Comparison of ENCODE assay signal across 8 cellular contexts in the genomic region with DNA sequence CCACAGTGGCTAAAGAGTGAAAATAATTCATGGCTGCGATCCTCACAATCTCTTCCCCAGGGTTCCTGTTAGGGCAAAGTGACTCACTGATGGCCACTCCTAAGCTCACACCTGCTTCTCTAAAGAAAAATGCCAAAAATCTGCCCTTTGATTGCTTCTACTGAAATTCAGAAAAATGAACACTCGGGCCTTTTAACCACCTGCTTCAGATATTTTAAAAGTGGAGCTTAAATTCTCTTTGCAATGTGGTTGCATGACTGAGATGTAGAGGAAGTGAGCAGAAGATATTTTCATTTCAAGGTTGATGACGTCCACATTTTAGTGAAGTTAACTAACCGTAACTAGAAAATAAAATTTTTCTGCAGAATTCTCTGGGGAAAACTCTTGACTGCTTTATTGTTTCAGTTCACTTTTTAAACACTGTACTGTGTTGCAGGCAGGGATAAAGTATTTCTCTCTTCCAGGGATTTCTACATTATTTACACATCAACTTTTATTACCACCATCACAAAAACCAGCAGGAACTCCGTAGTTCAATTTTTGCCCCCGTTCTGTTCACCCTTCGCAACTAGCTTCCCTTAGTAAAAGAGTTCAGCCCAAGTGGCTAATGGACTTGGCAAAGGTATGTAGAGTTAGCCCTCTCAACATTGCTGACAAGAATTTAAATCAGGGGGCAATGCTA. TPM values are rescaled to one million over a fixed set of nuclear protein-coding genes. Genes with fewer than 3 reads are reported as not detected.
DNase-seq lines count a peak whose midpoint lies in the region; ATAC-seq, FAIRE-seq and TF ChIP-seq lines count a peak whose summit lies in the region.

No MANE protein-coding gene starts in this region.

- peak overlapping the region in 3 of 4 donors; percentile 1 to 12 (median 3) for H3K4me3 ChIP-seq in Peyer's patch

- peak; percentile 78 for DNase-seq in A172 (ENCODE audit: low spot score)
- DNase-seq in Peyer's patch, result no peak
- peak; percentile 95 for DNase-seq in fibroblast of peridontal ligament (ENCODE audit: extremely low read depth)
- DNase-seq in stimulated activated effector memory CD8-positive, alpha-beta T cell treated with anti-CD3 and anti-CD28 coated beads, Interleukin-12 subunit alpha, Interleukin-12 subunit beta, amount 100 ng/mL, for 72 hours (ENCODE audit: low spot score in 2 of 2), result no peak
- no peak for DNase-seq in RCC 7860 (ENCODE audit: low spot score)
- no peak for DNase-seq in T1000 (lab: John Stamatoyannopoulos, UW)

- H3K36me3 ChIP-seq in Peyer's patch, result no peaks in the 10 kb centered on the region

- H3K9me3 Mint-ChIP-seq in stimulated activated effector memory CD8-positive, alpha-beta T cell treated with anti-CD3 and anti-CD28 coated beads, Interleukin-12 subunit alpha, Interleukin-12 subunit beta, amount 100 ng/mL, for 72 hours, result no peaks in the 10 kb centered on the region

- FAIRE-seq in RCC 7860 (lab: Jason Lieb, UNC), result no peak

- TF ChIP-seq POLR2A in Peyer's patch (IDR thresholded peaks at IDR 0.05), result no peak

- H3K27ac ChIP-seq in Peyer's patch, result peak overlapping the region; percentile 13 to 77 (median 58)

- H3K27me3 ChIP-seq in Peyer's patch, result no peaks in the 10 kb centered on the region

- H3K4me3 Mint-ChIP-seq in stimulated activated effector memory CD8-positive, alpha-beta T cell treated with anti-CD3 and anti-CD28 coated beads, Interleukin-12 subunit alpha, Interleukin-12 subunit beta, amount 100 ng/mL, for 72 hours, result peak overlapping the region; percentile 70

- ATAC-seq in GM18511 (IDR thresholded peaks at IDR 0.05; ENCODE audit: unreplicated experiment) (peak; percentile 73), HG02870 (IDR thresholded peaks at IDR 0.05; ENCODE audit: unreplicated experiment) (peak; percentile 59)
- peak; percentile 79 for ATAC-seq in stimulated activated effector memory CD8-positive, alpha-beta T cell treated with anti-CD3 and anti-CD28 coated beads, Interleukin-12 subunit alpha, Interleukin-12 subunit beta, amount 100 ng/mL, for 72 hours

- no peaks in the 10 kb centered on the region for H3K9me3 ChIP-seq in Peyer's patch

- no peaks in the 10 kb centered on the region for H3K4me1 ChIP-seq in Peyer's patch

- peaks cover 25% of the 10 kb centered on the region for H3K4me1 Mint-ChIP-seq in stimulated activated effector memory CD8-positive, alpha-beta T cell treated with anti-CD3 and anti-CD28 coated beads, Interleukin-12 subunit alpha, Interleukin-12 subunit beta, amount 100 ng/mL, for 72 hours

- TF ChIP-seq CTCF in Peyer's patch (IDR thresholded peaks at IDR 0.05), result no peak

- no peaks in the 10 kb centered on the region for H3K36me3 Mint-ChIP-seq in stimulated activated effector memory CD8-positive, alpha-beta T cell treated with anti-CD3 and anti-CD28 coated beads, Interleukin-12 subunit alpha, Interleukin-12 subunit beta, amount 100 ng/mL, for 72 hours

- H3K27ac Mint-ChIP-seq in stimulated activated effector memory CD8-positive, alpha-beta T cell treated with anti-CD3 and anti-CD28 coated beads, Interleukin-12 subunit alpha, Interleukin-12 subunit beta, amount 100 ng/mL, for 72 hours, result peak overlapping the region; percentile 95

RNA-seq across cellular contexts. Expression of a gene that starts 8.5 kb away (rescaled TPM):
- 24.7 and 26.8 TPM in 2 replicates for total RNA-seq in A172 (2014; rRNA removed; shearing (Covaris generic))
- total RNA-seq in Peyer's patch, result 10 to 100 TPM in 2 of 4 donors, 1 to 10 TPM in 2; 3.4 to 54.8 (median 11.5) TPM

Comparison
In these comparisons a context has a peak if more than half of its experiments do, and no peak if none do; other contexts are left out.
1. DNase-seq: peak in A172 (single experiment) and fibroblast of peridontal ligament (single experiment); none in Peyer's patch (0 of 3), stimulated activated effector memory CD8-positive, alpha-beta T cell treated with anti-CD3 and anti-CD28 coated beads, Interleukin-12 subunit alpha, Interleukin-12 subunit beta, amount 100 ng/mL, for 72 hours (0 of 2), RCC 7860 (single experiment) and T1000 (single experiment).
2. Peak in every context shown above with its lines, with median percentiles within 50 percentile points of each other: ATAC-seq.